11 cellular contexts compared by ENCODE assay signal in the genomic region with DNA sequence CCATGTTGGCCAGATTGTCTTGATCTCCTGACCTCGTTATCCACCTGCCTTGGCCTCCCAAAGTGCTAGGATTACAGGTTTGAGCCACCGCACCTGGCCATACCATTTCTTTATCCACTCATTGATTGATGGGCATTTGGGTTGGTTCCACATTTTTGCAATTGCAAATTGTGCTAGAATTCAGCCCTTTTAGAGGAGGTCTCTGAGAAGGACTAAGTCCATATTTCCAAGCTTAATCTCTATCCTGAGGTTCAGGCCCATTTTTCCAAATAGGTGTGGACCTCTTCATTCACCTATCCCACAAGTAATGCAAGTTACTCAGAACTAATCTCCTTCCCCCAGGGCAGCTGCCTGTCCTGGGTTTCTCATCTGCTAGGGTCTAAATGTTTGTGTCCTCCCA.
"Had no signal": no experiment of that assay in that cellular context is flagged by ENCODE, and none has a peak within 500 bp of the region (broad histone marks: within the 10 kb centered on the region; RNA-seq: fewer than 3 reads in every experiment).

No MANE protein-coding gene starts in this region.

- DNase-seq: GM23248, GOT3, H7, H9, HCEC 1CT, HFFc6 had no signal

- ATAC-seq: GM23338, HCT116 had no signal

- FAIRE-seq: H1, H54 had no signal

- H3K36me3 ChIP-seq: HAP-1 had no signal

- H3K27ac ChIP-seq: GM23248 had no signal

- H3K4me3 ChIP-seq: GM23248, GM23338, HAP-1 had no signal

- H3K27ac Mint-ChIP-seq: GM23338, H9, HFFc6 had no signal

- H3K4me3 Mint-ChIP-seq: GM23338, H9, HFFc6 had no signal

- H2AFZ ChIP-seq: GM23248, GM23338 had no signal

- H3K4me2 ChIP-seq: GM23338 had no signal

- H3K9ac ChIP-seq: GM23248 had no signal

- H3K4me1 Mint-ChIP-seq: GM23338 had no signal
